In the genomic region with DNA sequence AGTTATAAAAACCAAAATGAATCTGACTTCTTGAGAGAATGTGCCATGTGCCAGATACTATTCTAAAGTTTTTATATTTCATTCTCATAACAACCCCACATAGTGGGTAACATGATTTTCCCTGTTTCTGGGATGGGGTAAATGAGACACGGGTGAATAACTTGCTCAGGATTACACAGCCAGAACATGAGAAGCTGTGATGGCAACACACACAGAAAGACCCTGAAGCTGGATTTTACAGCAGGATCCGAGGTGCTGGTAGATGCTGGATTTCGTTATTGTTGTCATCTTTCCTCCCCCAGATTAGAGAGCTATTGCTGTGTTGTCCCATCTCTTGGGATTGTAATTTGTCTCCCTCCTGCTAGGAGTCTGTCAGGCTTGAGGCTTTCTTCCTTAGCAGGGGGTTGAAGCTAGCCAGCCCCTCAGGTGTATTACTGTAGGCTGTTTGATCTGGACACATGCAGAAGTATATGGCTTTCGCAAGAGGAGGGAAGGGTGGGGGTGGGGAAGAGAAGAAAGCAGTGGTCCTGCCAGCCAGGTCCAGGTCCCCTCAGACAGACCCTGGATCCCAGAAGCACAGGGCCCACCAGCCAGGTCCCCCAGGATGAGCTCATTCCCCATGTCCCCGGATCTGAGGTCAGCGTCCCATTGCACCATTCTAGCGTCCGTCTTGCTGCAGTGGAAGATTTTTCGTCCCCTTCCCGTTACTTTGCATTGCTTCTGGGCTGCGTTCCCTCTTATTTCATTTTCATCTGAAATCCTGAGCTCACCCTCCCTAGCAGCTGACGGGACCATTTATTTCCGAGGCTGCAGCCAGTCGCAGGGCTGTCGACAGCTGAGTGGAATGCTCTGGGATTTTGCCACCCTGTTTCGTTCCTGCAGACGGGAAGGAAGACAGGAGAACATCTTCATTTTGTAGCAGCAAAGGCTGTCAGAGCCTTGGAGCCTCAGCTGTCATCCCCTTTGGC, we compare ENCODE assay signal across 26 cellular contexts. TPM values are rescaled to one million over a fixed set of nuclear protein-coding genes. Genes with fewer than 3 reads are reported as not detected.
DNase-seq lines count a peak whose midpoint lies in the region; ATAC-seq, FAIRE-seq and TF ChIP-seq lines count a peak whose summit lies in the region.
"Had no signal": no experiment of that assay in that cellular context is flagged by ENCODE, and none has a peak within 500 bp of the region (broad histone marks: within the 10 kb centered on the region; RNA-seq: fewer than 3 reads in every experiment).

No MANE protein-coding gene starts in this region.

- no peak for TF ChIP-seq EP300 in HepG2 (IDR thresholded peaks at IDR 0.05; ENCODE audit: low read depth in 2 of 2, low read length in 2 of 2)
- TF ChIP-seq EP300 in HepG2 (CRISPR knock-in tag; IDR thresholded peaks at IDR 0.05; ENCODE audit: borderline replicate concordance), result no peak
- no peak for TF ChIP-seq EP300 in tibial nerve (IDR thresholded peaks at IDR 0.05)

- H3K27me3 ChIP-seq in HepG2 (ENCODE audit: control insufficient read depth in 1 of 2, insufficient read depth in 2 of 2, low read length in 2 of 2) (peaks cover 14 to 53% of the 10 kb centered on the region in 2 experiments), right lobe of liver (no peaks in the 10 kb centered on the region), tibial nerve (peaks cover 0 to 54% of the 10 kb centered on the region in 2 donors)

- H3K9me3 ChIP-seq in HepG2 (ENCODE audit: low read length) (no peaks in the 10 kb centered on the region), right lobe of liver (no peaks in the 10 kb centered on the region), tibial nerve (no peaks in the 10 kb centered on the region)
- H3K9me3 ChIP-seq: psoas muscle, SK-N-SH had no signal

- no peak for TF ChIP-seq CTCF in HepG2 (CRISPR knock-in tag; IDR thresholded peaks at IDR 0.05)
- TF ChIP-seq CTCF in right lobe of liver (IDR thresholded peaks at IDR 0.05), result no peak
- no peak for TF ChIP-seq CTCF in fibroblast of mammary gland (conservative IDR thresholded peaks at IDR 0.05; ENCODE audit: control insufficient read depth, insufficient read depth, low read depth, low read length)
- TF ChIP-seq CTCF in tibial nerve (IDR thresholded peaks at IDR 0.05), result no peak

- TF ChIP-seq RAD21 in HepG2 (CRISPR knock-in tag; IDR thresholded peaks at IDR 0.05), result no peak

- CTCF ChIA-PET in HepG2 (lab: Yijun Ruan, JAX; ENCODE audit: low intra/inter-chr PET ratio, low total read pairs), result no interaction called here

- DNase-seq in HepG2 (ENCODE audit: low spot score) (no peak), right lobe of liver (no peak), fibroblast of mammary gland (ENCODE audit: low read depth) (peak; percentile 52), mucosa of gallbladder (ENCODE audit: low spot score) (peak; percentile 18), tibial nerve (ENCODE audit: low spot score in 2 of 2) (no peak), GOT3 (lab: John Stamatoyannopoulos, UW) (no peak)
- no peak for DNase-seq in activated CD4-positive, alpha-beta T cell treated with anti-CD3 and anti-CD28 coated beads, Interleukin-2, amount 50 U/mL, for 48 hours
- DNase-seq: activated CD4-positive, alpha-beta T cell treated with anti-CD3 and anti-CD28 coated beads, Interleukin-2, amount 50 U/mL, for 1 hour; activated CD8-positive, alpha-beta memory T cell treated with anti-CD3 and anti-CD28 coated beads, Interleukin-2, amount 50 U/mL, for 4 hours; activated naive CD8-positive, alpha-beta T cell treated with anti-CD3 and anti-CD28 coated beads for 36 hours; C1 segment of cervical spinal cord; Calu3; effector CD8-positive, alpha-beta T cell; NCI-H1417 treated with DMSO at 0.1 percent for 48 hours; NCI-H2107; NCI-H510A; SK-N-SH; stimulated activated CD4-positive, alpha-beta T cell treated with anti-CD3 and anti-CD28 coated beads, Interleukin-4, amount 100 ng/mL, for 1 hour; stimulated activated naive CD4-positive, alpha-beta T cell treated with Interleukin-2 at 50 U/mL for 16 hours; T-helper 2 cell; WERI-Rb-1 had no signal

- H3K36me3 ChIP-seq in HepG2 (replicated peaks in 1 of 2; ENCODE audit: control insufficient read depth in 1 of 2, insufficient read depth in 2 of 2, low read length in 2 of 2) (no peaks in the 10 kb centered on the region), right lobe of liver (no peaks in the 10 kb centered on the region), tibial nerve (no peaks in the 10 kb centered on the region)
- H3K36me3 ChIP-seq: neural progenitor cell, WERI-Rb-1 had no signal

- intact Hi-C loops in HepG2 (cut with micrococcal nuclease; ENCODE audit: unreplicated experiment) (no loop called here), right lobe of liver (cut with DNase I) (no loop called here)

- H2AFZ ChIP-seq in HepG2 (ENCODE audit: low read length), result no peak overlapping the region
- H2AFZ ChIP-seq: neural progenitor cell had no signal

- BruUV-seq in HepG2 (replicated peaks; lab: Mats Ljungman, UMichigan), result no TSS peak

- 9% methylated on average over 17 of the region's 17 CpGs for WGBS in HepG2 (ENCODE audit: low lambda C conversion rate)
- 39% methylated on average over 16 of the region's 17 CpGs for WGBS in right lobe of liver (ENCODE audit: insufficient coverage, low coverage, low lambda C conversion rate, missing lambda C conversion rate)
- 53% methylated on average over 17 of the region's 17 CpGs for WGBS in tibial nerve, 2 donors

- no peak overlapping the region for H3K9ac ChIP-seq in HepG2 (ENCODE audit: insufficient read depth, low read depth, low read length)
- H3K9ac ChIP-seq: neural progenitor cell, SK-N-SH had no signal

- no peaks in the 10 kb centered on the region for H3K4me1 ChIP-seq in HepG2 (ENCODE audit: insufficient read depth, low read length)
- no peaks in the 10 kb centered on the region for H3K4me1 ChIP-seq in right lobe of liver
- no peaks in the 10 kb centered on the region for H3K4me1 ChIP-seq in tibial nerve
- H3K4me1 ChIP-seq: psoas muscle had no signal

- no peak overlapping the region for H3K27ac ChIP-seq in HepG2 (ENCODE audit: extremely low read length, insufficient read depth, low read length)
- H3K27ac ChIP-seq in right lobe of liver, result no peak overlapping the region
- no peak overlapping the region for H3K27ac ChIP-seq in tibial nerve
- H3K27ac ChIP-seq: neural progenitor cell, psoas muscle, WERI-Rb-1 had no signal

- peak; percentile 26; the same call in 2 of the 3 replicates for ATAC-seq in HepG2
- no peak for ATAC-seq in right lobe of liver
- ATAC-seq in HG03139 (IDR thresholded peaks at IDR 0.05; ENCODE audit: unreplicated experiment), result no peak
- ATAC-seq: esophagus mucosa, left lobe of liver had no signal

- TF ChIP-seq POLR2A in HepG2 (IDR thresholded peaks at IDR 0.05; ENCODE audit: insufficient read depth in 1 of 2, low read depth in 2 of 2, low read length in 2 of 2) (no peak), right lobe of liver (IDR thresholded peaks at IDR 0.05) (no peak), tibial nerve (IDR thresholded peaks at IDR 0.05) (no peak)

- POLR2A ChIA-PET in HepG2 (lab: Yijun Ruan, JAX), result interaction anchor here (0.7 kb wide), 1 partner anchor 72 kb away, joined by 3 read pairs; a partner anchor contains a TSS

- H3K4me3 ChIP-seq in HepG2 (replicated peaks in 1 of 3; ENCODE audit: insufficient read depth in 1 of 3, low read depth in 2 of 3, low read length in 3 of 3) (no peak overlapping the region), right lobe of liver (no peak overlapping the region), fibroblast of mammary gland (ENCODE audit: control insufficient read depth, low read depth, low read length) (no peak overlapping the region), tibial nerve (no peak overlapping the region)
- H3K4me3 ChIP-seq: neural progenitor cell, psoas muscle had no signal

- no peak for FAIRE-seq in HepG2 (lab: Jason Lieb, UNC)

- in situ Hi-C loops in HepG2 (cut with HindIII; ENCODE audit: extremely low pct_ligation_motif_present, low pct_unique_long_range_greater_than_20kb), result no loop called here

- no peak overlapping the region for H3K4me2 ChIP-seq in HepG2 (ENCODE audit: low read depth, low read length)
- H3K4me2 ChIP-seq: neural progenitor cell, SK-N-SH had no signal

- H3K79me2 ChIP-seq in HepG2 (ENCODE audit: insufficient read depth, low read length), result no peaks in the 10 kb centered on the region

- H4K20me1 ChIP-seq in HepG2 (ENCODE audit: insufficient read depth, low read length), result no peaks in the 10 kb centered on the region

TF ChIP-seq in HepG2, 621 proteins besides CTCF, POLR2A, EP300 and RAD21 (continues in another document):
- no peak for TF ChIP-seq ZNF556 (CRISPR knock-in tag; IDR thresholded peaks at IDR 0.05; ENCODE audit: borderline replicate concordance)

RNA-seq across cellular contexts. Expression of a gene that starts 7.3 kb away (rescaled TPM):
- total RNA-seq in HepG2 (2016; rRNA removed; fragmentation: Illumina TruSeq; extraction: Trizol) (not detected in 2 replicates), right lobe of liver (under 1 TPM in 5 of 6 experiments, not detected in 1; 0.18 to 0.51 (median 0.22) TPM), mucosa of gallbladder (9.9 TPM), tibial nerve (1 to 10 TPM in 2 of 4 donors, under 1 TPM in 2; 0.39 to 7.0 (median 0.91) TPM)
- total RNA-seq in HepG2 (2016; cell fraction: cytosol; rRNA removed; fragmentation: Illumina TruSeq; extraction: Trizol; ENCODE audit: low read depth), result not detected in 2 replicates
- total RNA-seq in HepG2 (2016; cell fraction: insoluble cytoplasmic fraction; rRNA removed; fragmentation: Illumina TruSeq; extraction: Trizol), result not detected in 2 replicates
- total RNA-seq in HepG2 (2016; cell fraction: membrane; rRNA removed; fragmentation: Illumina TruSeq; extraction: Trizol), result not detected in 2 replicates
- total RNA-seq in HepG2 (2016; cell fraction: nucleus; rRNA removed; fragmentation: Illumina TruSeq; extraction: Trizol), result not detected in 2 replicates
- not detected in 2 replicates for polyA plus RNA-seq in HepG2 (2011; rRNA removed)
- polyA plus RNA-seq in HepG2 (2011; cell fraction: cytosol; rRNA removed), result not detected in 2 replicates
- not detected in 2 replicates for polyA plus RNA-seq in HepG2 (2011; cell fraction: nucleus; rRNA removed)
- not detected in 2 replicates for polyA plus RNA-seq in HepG2 (2012)
- polyA plus RNA-seq in HepG2 (2016; cell fraction: cytosol; fragmentation: Illumina TruSeq; extraction: Trizol; ENCODE audit: low read depth), result not detected in 2 replicates
- polyA plus RNA-seq in HepG2 (2016; cell fraction: insoluble cytoplasmic fraction; fragmentation: Illumina TruSeq; extraction: Trizol; ENCODE audit: low read depth), result not detected in 2 replicates
- not detected in 2 replicates for polyA plus RNA-seq in HepG2 (2016; cell fraction: membrane; fragmentation: Illumina TruSeq; extraction: Trizol; ENCODE audit: low read depth)
- not detected in 2 replicates for polyA plus RNA-seq in HepG2 (2016; cell fraction: nucleus; fragmentation: Illumina TruSeq; extraction: Trizol; ENCODE audit: insufficient read depth, low read depth)
- polyA minus RNA-seq in HepG2 (2011; rRNA and poly(A)+ RNA removed; ENCODE audit: low replicate concordance), result not detected in 2 replicates
- polyA minus RNA-seq in HepG2 (2011; cell fraction: cytosol; rRNA and poly(A)+ RNA removed), result not detected in 2 replicates
- polyA minus RNA-seq in HepG2 (2011; cell fraction: nucleus; rRNA and poly(A)+ RNA removed), result not detected in 2 replicates
- total RNA-seq: psoas muscle had no signal

Comparison
In these comparisons a context has a peak if more than half of its experiments do, and no peak if none do; other contexts are left out.
1. DNase-seq: peak in fibroblast of mammary gland (single experiment) and mucosa of gallbladder (single experiment); none in HepG2 (single experiment), right lobe of liver (0 of 3), activated CD4-positive, alpha-beta T cell treated with anti-CD3 and anti-CD28 coated beads, Interleukin-2, amount 50 U/mL, for 48 hours (0 of 2), tibial nerve (0 of 2) and GOT3 (single experiment).